1 cellular context compared by ENCODE assay signal in the genomic region with DNA sequence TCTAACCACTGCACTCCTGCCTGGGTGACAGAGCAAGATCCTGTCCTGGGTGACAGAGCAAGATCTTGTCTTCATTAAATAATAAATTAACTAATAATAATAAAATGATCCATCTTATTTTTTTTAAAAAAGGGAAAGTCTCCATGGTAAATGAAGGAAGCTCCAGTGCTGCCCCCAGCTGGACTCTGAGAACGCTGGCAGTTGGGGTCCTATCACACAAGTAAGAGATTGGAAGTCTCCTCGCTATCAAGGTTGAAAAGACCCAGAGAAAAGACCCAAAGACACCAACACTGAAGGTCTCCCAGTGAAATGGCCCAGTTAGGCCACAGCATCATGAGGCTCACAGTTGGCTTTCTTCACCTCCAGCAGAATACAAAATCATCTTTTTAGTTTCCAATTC.
TF ChIP-seq lines count a peak whose summit lies in the region.

No MANE protein-coding gene starts in this region.

TF ChIP-seq in GM23338, 12 proteins besides CTCF, POLR2A, EP300 and RAD21 (continued from another document):
- no peak for TF ChIP-seq ZNF462 (CRISPR knock-in tag; IDR thresholded peaks at IDR 0.05)
- TF ChIP-seq ZNF331 (CRISPR knock-in tag; IDR thresholded peaks at IDR 0.05; ENCODE audit: low read depth): no peak
- TF ChIP-seq ZNF114 (CRISPR knock-in tag; IDR thresholded peaks at IDR 0.05): no peak
- no peak for TF ChIP-seq CREB1 (CRISPR knock-in tag; IDR thresholded peaks at IDR 0.05; ENCODE audit: low read depth)
- TF ChIP-seq EZH2phosphoT487 (IDR thresholded peaks at IDR 0.05; ENCODE audit: unreplicated experiment): no peak
- TF ChIP-seq NANOG (IDR thresholded peaks at IDR 0.05; ENCODE audit: borderline replicate concordance): no peak
- no peak for TF ChIP-seq JUNB (IDR thresholded peaks at IDR 0.05; ENCODE audit: unreplicated experiment)
